Comparison of ENCODE assay signal across 1 cellular context in genomic region chr5:52947208-52947607, GRCh38.
TF ChIP-seq lines count a peak whose summit lies in the region.

No MANE protein-coding gene starts in this region.

TF ChIP-seq in HepG2, 621 proteins besides CTCF, POLR2A, EP300 and RAD21:
- TF ChIP-seq ZNF564 (CRISPR knock-in tag; IDR thresholded peaks at IDR 0.05): no peak
- no peak for TF ChIP-seq RNF2 (conservative IDR thresholded peaks at IDR 0.05; ENCODE audit: low read depth)
- no peak for TF ChIP-seq ZEB1 (IDR thresholded peaks at IDR 0.05; ENCODE audit: insufficient replicate concordance, low read depth)
- peak in 1 of 2 experiments; percentile 32; a peak in 1 of 4 replicates for TF ChIP-seq MAFK (conservative IDR thresholded peaks at IDR 0.05 in 1 of 2, IDR thresholded peaks at IDR 0.05 in 1 of 2; ENCODE audit: low read length in 2 of 2)
- TF ChIP-seq TBL1XR1 (IDR thresholded peaks at IDR 0.05; ENCODE audit: borderline replicate concordance, low read length, partially characterized antibody): no peak
- TF ChIP-seq MAFF (IDR thresholded peaks at IDR 0.05; ENCODE audit: low read depth, low read length): 0 out of 2 replicates have a peak, but pooled peaks have one; percentile 5
- no peak for TF ChIP-seq ATAD3A (CRISPR knock-in tag; IDR thresholded peaks at IDR 0.05)
- TF ChIP-seq NFYB (CRISPR knock-in tag; IDR thresholded peaks at IDR 0.05): no peak
- TF ChIP-seq ZNF615 (CRISPR knock-in tag; IDR thresholded peaks at IDR 0.05; ENCODE audit: borderline replicate concordance): no peak
- TF ChIP-seq ZNF3 (CRISPR knock-in tag; IDR thresholded peaks at IDR 0.05): no peak
- no peak for TF ChIP-seq CC2D1A (CRISPR knock-in tag; IDR thresholded peaks at IDR 0.05)
- TF ChIP-seq YEATS4 (CRISPR knock-in tag; IDR thresholded peaks at IDR 0.05; ENCODE audit: borderline replicate concordance): no peak
- no peak for TF ChIP-seq HDAC1 (CRISPR knock-in tag; IDR thresholded peaks at IDR 0.05)
